16 cellular contexts compared by ENCODE assay signal in genomic region chr7:100503350-100503735, GRCh38. TPM values are rescaled to one million over a fixed set of nuclear protein-coding genes. Genes with fewer than 3 reads are reported as not detected.
A peak's percentile ranks its signal among the peaks of the same experiment; 100 is the strongest.
DNase-seq lines count a peak whose midpoint lies in the region; FAIRE-seq and TF ChIP-seq lines count a peak whose summit lies in the region.
"Had no signal": no experiment of that assay in that cellular context is flagged by ENCODE, and none has a peak within 500 bp of the region (broad histone marks: within the 10 kb centered on the region; RNA-seq: fewer than 3 reads in every experiment).

No MANE protein-coding gene starts in this region.

- no peaks in the 10 kb centered on the region for H3K36me3 Mint-ChIP-seq in astrocyte (ENCODE audit: low read depth, unreplicated experiment)
- H3K36me3 Mint-ChIP-seq: memory B cell had no signal

- no peaks in the 10 kb centered on the region for H3K27me3 ChIP-seq in astrocyte (ENCODE audit: insufficient read depth, low read length)

- H3K27ac ChIP-seq in astrocyte (ENCODE audit: low read depth, low read length): no peak overlapping the region

- H3K9me3 Mint-ChIP-seq in astrocyte (ENCODE audit: unreplicated experiment): no peaks in the 10 kb centered on the region
- H3K9me3 Mint-ChIP-seq: memory B cell had no signal

- no peak overlapping the region for H2AFZ ChIP-seq in astrocyte (ENCODE audit: low read depth, low read length)

- H3K9ac ChIP-seq in astrocyte (ENCODE audit: low read length): no peak overlapping the region

- no peaks in the 10 kb centered on the region for H3K36me3 ChIP-seq in astrocyte (ENCODE audit: insufficient read depth, low read length)

- H3K4me2 ChIP-seq in astrocyte (ENCODE audit: low read length): no peak overlapping the region

- H3K27me3 Mint-ChIP-seq in astrocyte (ENCODE audit: low read depth, unreplicated experiment): peaks cover 4% of the 10 kb centered on the region

- FAIRE-seq in astrocyte (lab: Jason Lieb, UNC) (no peak), frontal cortex (lab: Jason Lieb, UNC) (no peak)
- FAIRE-seq: H1 had no signal

- in situ Hi-C loops in ACHN (cut with HindIII; ENCODE audit: low pct_ligation_motif_present, low pct_unique_long_range_greater_than_20kb, low sequenced_read_pairs): no loop called here

- H3K9me3 ChIP-seq in astrocyte (ENCODE audit: insufficient read depth, low read depth, low read length): no peaks in the 10 kb centered on the region

- H3K4me1 Mint-ChIP-seq in astrocyte (ENCODE audit: low read depth, unreplicated experiment): no peaks in the 10 kb centered on the region

- H3K27ac Mint-ChIP-seq in astrocyte (ENCODE audit: unreplicated experiment): no peak overlapping the region
- H3K27ac Mint-ChIP-seq: memory B cell had no signal

- H3K4me3 ChIP-seq in astrocyte (ENCODE audit: insufficient read depth, low read depth, low read length): no peak overlapping the region

- H4K20me1 ChIP-seq in astrocyte (ENCODE audit: insufficient read depth, low read length): no peaks in the 10 kb centered on the region

- DNase-seq in ACHN (peak; percentile 54), HT1080 (ENCODE audit: low read depth) (peak; percentile 26), astrocyte (ENCODE audit: low read depth) (peak; percentile 52), islet precursor cell (peak; percentile 60), RKO (ENCODE audit: low spot score) (no peak), frontal cortex (ENCODE audit: low spot score in 2 of 2) (no peak)
- DNase-seq in stimulated activated CD4-positive, alpha-beta T cell treated with anti-CD3 and anti-CD28 coated beads, Interleukin-2, amount 100 ng/mL, for 24 hours: no peak
- DNase-seq in central memory CD4-positive, alpha-beta T cell: no peak
- DNase-seq: activated CD4-positive, alpha-beta T cell treated with anti-CD3 and anti-CD28 coated beads, Interleukin-2, amount 50 U/mL, for 4 hours; activated T-cell treated with anti-CD3 and anti-CD28 coated beads, Interleukin-2, amount 50 U/mL, for 48 hours; amygdala; NCI-H2029; SHP77 treated with DMSO at 0.1 percent for 48 hours; stimulated activated naive CD4-positive, alpha-beta T cell had no signal

- no peak for TF ChIP-seq CTCF in astrocyte (IDR thresholded peaks at IDR 0.05; ENCODE audit: insufficient read depth, low read depth, low read length)

- no peak overlapping the region for H3K4me3 Mint-ChIP-seq in astrocyte (ENCODE audit: unreplicated experiment)
- H3K4me3 Mint-ChIP-seq: memory B cell had no signal

- H3K79me2 ChIP-seq in astrocyte (ENCODE audit: insufficient read depth, low read length): no peaks in the 10 kb centered on the region

- H3K4me1 ChIP-seq in astrocyte (ENCODE audit: insufficient read depth, low read length): peaks cover 7% of the 10 kb centered on the region

RNA-seq across cellular contexts. Expression of gene NYAP1, which starts 19.6 kb away (rescaled TPM):
- 0.10 and 0.20 TPM in 2 replicates for total RNA-seq in HT1080 (2014; rRNA removed; shearing (Covaris generic))
- polyA plus RNA-seq in HT1080 (2015; cell fraction: cytosol; rRNA removed): 0.37 and 0.50 TPM in 2 replicates
- polyA plus RNA-seq in HT1080 (2015; cell fraction: nucleus; rRNA removed): 0.58 and 1.7 TPM in 2 replicates
- total RNA-seq in astrocyte (2.5 and 2.6 TPM in 2 replicates), frontal cortex (55.0 TPM)

RNA-seq across cellular contexts. Expression of gene TSC22D4, which starts 24.3 kb away (rescaled TPM):
- total RNA-seq in HT1080 (2014; rRNA removed; shearing (Covaris generic)): 58.9 and 65.7 TPM in 2 replicates
- 41.4 and 46.5 TPM in 2 replicates for polyA plus RNA-seq in HT1080 (2015; cell fraction: cytosol; rRNA removed)
- 38.8 and 47.8 TPM in 2 replicates for polyA plus RNA-seq in HT1080 (2015; cell fraction: nucleus; rRNA removed)
- total RNA-seq in astrocyte (52.9 and 53.4 TPM in 2 replicates), frontal cortex (7.3 TPM)

RNA-seq across cellular contexts. Expression of gene AGFG2, which starts 35.7 kb away (rescaled TPM):
- total RNA-seq in HT1080 (2014; rRNA removed; shearing (Covaris generic)): 13.5 and 19.9 TPM in 2 replicates
- 9.4 and 13.3 TPM in 2 replicates for polyA plus RNA-seq in HT1080 (2015; cell fraction: cytosol; rRNA removed)
- polyA plus RNA-seq in HT1080 (2015; cell fraction: nucleus; rRNA removed): 11.9 and 13.6 TPM in 2 replicates
- total RNA-seq in astrocyte: 6.2 and 7.1 TPM in 2 replicates
- 2.0 TPM for total RNA-seq in frontal cortex

RNA-seq across cellular contexts. Expression of gene SPACDR, which starts 39.3 kb away (rescaled TPM):
- total RNA-seq in HT1080 (2014; rRNA removed; shearing (Covaris generic)): 0.85 TPM in 1 of 2 replicates, not detected in the other
- 0.23 and 0.55 TPM in 2 replicates for polyA plus RNA-seq in HT1080 (2015; cell fraction: cytosol; rRNA removed)
- polyA plus RNA-seq in HT1080 (2015; cell fraction: nucleus; rRNA removed): 1.1 and 1.6 TPM in 2 replicates
- 2.5 and 2.6 TPM in 2 replicates for total RNA-seq in astrocyte
- not detected for total RNA-seq in frontal cortex
- total RNA-seq: H1 had no signal

Comparison
In these comparisons a context has a peak if more than half of its experiments do, and no peak if none do; other contexts are left out.
1. DNase-seq: peak in ACHN (single experiment), HT1080 (single experiment), astrocyte (single experiment) and islet precursor cell (single experiment); none in stimulated activated CD4-positive, alpha-beta T cell treated with anti-CD3 and anti-CD28 coated beads, Interleukin-2, amount 100 ng/mL, for 24 hours (0 of 2), central memory CD4-positive, alpha-beta T cell (single experiment), RKO (single experiment) and frontal cortex (0 of 2).
2. RNA of gene NYAP1, which starts 19.6 kb away (total RNA-seq): 55.0 TPM in frontal cortex (single experiment); 2.5 to 2.6 TPM in astrocyte and 0.10 to 0.20 TPM in HT1080; every median in the first group is over 10 times any median in the second.